In the genomic region with DNA sequence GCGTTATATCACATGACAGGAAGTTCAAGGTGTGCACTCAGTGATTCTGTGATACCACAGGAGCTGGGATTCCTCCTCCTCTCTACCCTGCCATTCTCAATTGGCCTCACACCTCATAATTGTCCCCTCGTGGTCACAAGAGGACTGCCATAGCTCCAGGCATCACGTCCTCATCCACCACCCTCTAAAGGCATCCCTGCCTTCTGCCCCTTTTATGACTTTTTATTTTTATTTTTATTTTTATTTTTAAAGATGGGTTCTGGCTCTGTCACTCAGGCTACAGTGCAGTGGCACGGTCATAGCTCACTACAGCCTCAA, we compare ENCODE assay signal across 18 cellular contexts. TPM values are rescaled to one million over a fixed set of nuclear protein-coding genes. Genes with fewer than 3 reads are reported as not detected.
DNase-seq lines count a peak whose midpoint lies in the region; ATAC-seq and TF ChIP-seq lines count a peak whose summit lies in the region.
"Had no signal": no experiment of that assay in that cellular context is flagged by ENCODE, and none has a peak within 500 bp of the region (broad histone marks: within the 10 kb centered on the region; RNA-seq: fewer than 3 reads in every experiment).

No MANE protein-coding gene starts in this region.

- 50 to 62% methylated on average over 4 of the region's 4 CpGs for WGBS in GM23248 (ENCODE audit: low coverage in 1 of 2, low lambda C conversion rate in 2 of 2, missing lambda C conversion rate in 2 of 2), 2 experiments

- H3K79me2 ChIP-seq in GM23248 (ENCODE audit: insufficient read depth), result no peaks in the 10 kb centered on the region

- H4K20me1 ChIP-seq in GM23248 (ENCODE audit: insufficient read depth), result no peaks in the 10 kb centered on the region

- H3K4me1 ChIP-seq in GM23248 (ENCODE audit: insufficient read depth) (peaks cover 17% of the 10 kb centered on the region; the same call in 1 of the 2 replicates), ascending aorta (peaks cover 8 to 17% of the 10 kb centered on the region in 2 donors), skeletal muscle tissue (ENCODE audit: control insufficient read depth in 3 of 3, insufficient read depth in 3 of 3, low read length in 3 of 3) (peaks cover 19 to 29% (median 25%) of the 10 kb centered on the region in 3 donors), colonic mucosa (no peaks in the 10 kb centered on the region)
- H3K4me1 ChIP-seq: HAP-1 had no signal

- peaks cover 10% of the 10 kb centered on the region; the same call in 1 of the 2 replicates for H3F3A ChIP-seq in GM23248 (ENCODE audit: insufficient read depth)

- H3K27me3 ChIP-seq in GM23248 (replicated peaks; ENCODE audit: insufficient read depth) (no peaks in the 10 kb centered on the region), ascending aorta (no peaks in the 10 kb centered on the region), skeletal muscle tissue (ENCODE audit: control insufficient read depth in 3 of 3, insufficient read depth in 3 of 3, low read length in 3 of 3) (peaks cover 0 to 8% (median 0%) of the 10 kb centered on the region in 3 donors), colonic mucosa (no peaks in the 10 kb centered on the region)
- H3K27me3 ChIP-seq: adrenal gland, right atrium auricular region, SJCRH30 had no signal

- H3K4me3 ChIP-seq in GM23248 (no peak overlapping the region), ascending aorta (no peak overlapping the region), skeletal muscle tissue (ENCODE audit: low read length in 3 of 3) (no peak overlapping the region), colonic mucosa (no peak overlapping the region)
- H3K4me3 ChIP-seq: adrenal gland, HAP-1, right atrium auricular region, SJCRH30 had no signal

- TF ChIP-seq CTCF in ascending aorta (IDR thresholded peaks at IDR 0.05), result no peak
- TF ChIP-seq CTCF in colonic mucosa (IDR thresholded peaks at IDR 0.05), result no peak

- H3K36me3 ChIP-seq in GM23248 (ENCODE audit: low read depth) (no peaks in the 10 kb centered on the region), ascending aorta (no peaks in the 10 kb centered on the region), skeletal muscle tissue (ENCODE audit: control insufficient read depth in 3 of 3, insufficient read depth in 3 of 3, low read length in 3 of 3) (no peaks in the 10 kb centered on the region), colonic mucosa (no peaks in the 10 kb centered on the region)
- H3K36me3 ChIP-seq: adrenal gland, HAP-1, right atrium auricular region, SJCRH30 had no signal

- H2AFZ ChIP-seq in GM23248, result no peak overlapping the region

- in situ Hi-C loops in GM23248 (cut with MboI), result no loop called here

- H3K9ac ChIP-seq in GM23248, result no peak overlapping the region
- H3K9ac ChIP-seq in skeletal muscle tissue (ENCODE audit: low read depth in 1 of 3, low read length in 3 of 3), result peak overlapping the region in 1 of 3 donors; percentile 45
- no peak overlapping the region for H3K9ac ChIP-seq in colonic mucosa (ENCODE audit: low read depth in 2 of 2, low read length in 2 of 2)

- no peak for ATAC-seq in left lobe of liver
- ATAC-seq in HG03432 (IDR thresholded peaks at IDR 0.05; ENCODE audit: unreplicated experiment), result no peak
- ATAC-seq: activated CD8-positive, alpha-beta memory T cell treated with anti-CD3 and anti-CD28 coated beads, Interleukin-2, amount 10 ng/mL, durations not matched to agents 7 days and 5 days had no signal

- H3K27ac ChIP-seq in GM23248, result peak overlapping the region; percentile 66; the same call in 1 of the 2 replicates
- H3K27ac ChIP-seq in ascending aorta, result peak overlapping the region; percentile 76 to 85
- H3K27ac ChIP-seq in skeletal muscle tissue (ENCODE audit: low read depth, low read length), result peak overlapping the region; percentile 90
- H3K27ac ChIP-seq in colonic mucosa, result no peak overlapping the region
- H3K27ac ChIP-seq: SJCRH30 had no signal

- H3K9me2 ChIP-seq in GM23248 (ENCODE audit: insufficient read depth), result no peaks in the 10 kb centered on the region

- no peak for DNase-seq in GM23248
- no peak for DNase-seq in ascending aorta (ENCODE audit: low spot score in 2 of 2)
- DNase-seq in left lobe of liver (ENCODE audit: low spot score), result peak; percentile 1
- DNase-seq in colonic mucosa, result no peak
- DNase-seq in NCI-H2029 (lab: John Stamatoyannopoulos, UW), result no peak
- DNase-seq: activated CD4-positive, CD25-positive, alpha-beta regulatory T cell; activated CD8-positive, alpha-beta memory T cell treated with anti-CD3 and anti-CD28 coated beads, Interleukin-2, amount 10 ng/mL, durations not matched to agents 7 days and 5 days; activated effector memory CD4-positive, alpha-beta T cell treated with Interleukin-2 at 50 U/mL for 16 hours; effector CD4-positive, alpha-beta T cell; NCI-H1092 treated with DMSO at 0.1 percent for 48 hours; NCI-H69 had no signal

- intact Hi-C loops in ascending aorta (cut with DNase I), result loop anchor here (5.0 kb wide), 1 partner anchor 130 kb away; no protein-coding TSS in a partner anchor
- intact Hi-C loops in colonic mucosa (cut with DNase I), result no loop called here

- H3K4me2 ChIP-seq in GM23248 (ENCODE audit: unreplicated experiment), result no peak overlapping the region

- H3K9me3 ChIP-seq in GM23248 (ENCODE audit: low read depth) (no peaks in the 10 kb centered on the region), ascending aorta (no peaks in the 10 kb centered on the region), skeletal muscle tissue (ENCODE audit: control insufficient read depth in 3 of 3, low read length in 3 of 3) (peaks cover 0 to 6% (median 3%) of the 10 kb centered on the region in 3 donors), colonic mucosa (no peaks in the 10 kb centered on the region)
- H3K9me3 ChIP-seq: adrenal gland, HAP-1, SJCRH30 had no signal

RNA-seq across cellular contexts. Expression of a gene that starts 47.0 kb away (rescaled TPM):
- 8.4 and 9.4 TPM in 2 replicates for total RNA-seq in GM23248 (2014; rRNA removed; shearing (Covaris generic))
- polyA plus RNA-seq in GM23248 (2016; fragmentation: Nextera tagmentation; extraction: Ambion mirVana), result 4.7 and 5.1 TPM in 2 replicates
- total RNA-seq in ascending aorta, result 349 TPM
- 2.7 TPM for total RNA-seq in left lobe of liver
- 44.4 TPM for total RNA-seq in skeletal muscle tissue
- total RNA-seq in colonic mucosa, result 10 to 100 TPM; 34.9 to 50.5 TPM
- total RNA-seq: OCI-LY7 had no signal
